In genomic region chr5:159782995-159783300, GRCh38 we compare ENCODE assay signal across 7 cellular contexts.
"Had no signal": no experiment of that assay in that cellular context is flagged by ENCODE, and none has a peak within 500 bp of the region (broad histone marks: within the 10 kb centered on the region; RNA-seq: fewer than 3 reads in every experiment).

No MANE protein-coding gene starts in this region.

- H3K4me3 ChIP-seq: GM23248, HAP-1 had no signal

- DNase-seq: GM23248, GOT3, H7, HFFc6, IMR-90 had no signal

- H3K36me3 ChIP-seq: HAP-1 had no signal

- H3K27ac ChIP-seq: GM23248, HL-60 had no signal

- H3K4me1 ChIP-seq: HAP-1 had no signal

- H3K9me3 ChIP-seq: HAP-1 had no signal
